ENCODE assay signal across 13 cellular contexts in the genomic region with DNA sequence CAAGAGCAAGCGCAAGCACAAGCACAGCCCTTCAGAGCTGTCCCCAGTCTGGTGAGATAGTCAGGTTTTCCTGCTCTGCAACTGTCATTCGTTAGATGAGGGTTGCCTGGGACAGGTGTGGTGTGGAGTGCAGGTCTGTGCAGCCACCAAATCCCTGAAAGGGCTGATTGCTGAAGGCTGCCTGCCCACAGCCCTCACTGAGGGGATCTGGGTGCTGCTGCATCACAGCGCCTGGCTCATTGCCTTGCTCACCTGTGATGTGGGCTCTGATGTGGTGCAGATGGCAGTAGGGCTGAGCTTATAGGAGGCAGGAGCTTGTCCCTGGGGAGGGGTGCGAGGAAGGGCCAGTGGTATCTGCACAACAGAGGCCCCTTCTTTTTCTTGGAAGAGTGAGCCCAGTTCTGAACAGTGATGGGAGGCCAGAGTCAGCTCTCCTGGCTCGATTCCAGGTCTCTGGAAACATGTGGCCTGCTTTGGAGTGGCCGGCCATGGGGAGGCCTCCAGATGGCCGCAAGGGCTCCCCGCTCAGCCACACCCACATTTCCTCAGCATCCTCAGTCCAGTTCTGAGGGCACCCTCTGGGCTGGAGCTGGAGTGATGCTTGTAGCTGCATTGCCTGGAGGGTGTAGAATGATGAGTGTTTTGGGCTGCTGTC. TPM values are rescaled to one million over a fixed set of nuclear protein-coding genes. Genes with fewer than 3 reads are reported as not detected.
A peak's percentile ranks its signal among the peaks of the same experiment; 100 is the strongest.
DNase-seq lines count a peak whose midpoint lies in the region; TF ChIP-seq lines count a peak whose summit lies in the region.
"Had no signal": no experiment of that assay in that cellular context is flagged by ENCODE, and none has a peak within 500 bp of the region (broad histone marks: within the 10 kb centered on the region; RNA-seq: fewer than 3 reads in every experiment).

No MANE protein-coding gene starts in this region.

- DNase-seq in DMS 273 (lab: John Stamatoyannopoulos, UW; ENCODE audit: unreplicated experiment) (peak; percentile 29), DMS 273 treated with DMSO at 0.1 percent for 48 hours (lab: John Stamatoyannopoulos, UW) (no peak), RPMI7951 (ENCODE audit: low read depth) (peak; percentile 73), fibroblast of the aortic adventitia (ENCODE audit: low read depth) (peak; percentile 61), occipital lobe (lab: John Stamatoyannopoulos, UW) (peak; percentile 29), NCI-H1417 (lab: John Stamatoyannopoulos, UW) (no peak), activated gamma-delta T cell treated with Interleukin-2 at 50 U/mL for 16 hours (no peak), SIG-M5 treated with dmso at 0.1 percent for 504 hours (lab: John Stamatoyannopoulos, UW; ENCODE audit: unreplicated experiment) (no peak)
- DNase-seq: activated T-cell treated with anti-CD3 and anti-CD28 coated beads, Interleukin-2, amount 50 U/mL, for 48 hours; effector CD8-positive, alpha-beta T cell; islet precursor cell; T-helper 9 cell had no signal

- no peak overlapping the region for H3K4me3 ChIP-seq in fibroblast of the aortic adventitia (ENCODE audit: low read depth, low read length)
- H3K4me3 ChIP-seq: prostate gland had no signal

- no peak for TF ChIP-seq CTCF in fibroblast of the aortic adventitia (IDR thresholded peaks at IDR 0.05; ENCODE audit: insufficient read depth, low read length)

RNA-seq across cellular contexts. Expression of a gene that starts 11.4 kb away (rescaled TPM):
- total RNA-seq in RPMI7951 (2014; rRNA removed; shearing (Covaris generic)) = 106 and 109 TPM in 2 replicates
- total RNA-seq in fibroblast of the aortic adventitia (ENCODE audit: low replicate concordance) = 49.8 and 57.6 TPM in 2 replicates
- total RNA-seq in occipital lobe = 30.9 TPM

Comparison
In these comparisons a context has a peak if more than half of its experiments do, and no peak if none do; other contexts are left out.
1. DNase-seq: peak in DMS 273 (single experiment), RPMI7951 (single experiment), fibroblast of the aortic adventitia (single experiment) and occipital lobe (single experiment); none in DMS 273 treated with DMSO at 0.1 percent for 48 hours (single experiment), NCI-H1417 (0 of 3), activated gamma-delta T cell treated with Interleukin-2 at 50 U/mL for 16 hours (single experiment) and SIG-M5 treated with dmso at 0.1 percent for 504 hours (single experiment).